10 cellular contexts compared by ENCODE assay signal in the genomic region with DNA sequence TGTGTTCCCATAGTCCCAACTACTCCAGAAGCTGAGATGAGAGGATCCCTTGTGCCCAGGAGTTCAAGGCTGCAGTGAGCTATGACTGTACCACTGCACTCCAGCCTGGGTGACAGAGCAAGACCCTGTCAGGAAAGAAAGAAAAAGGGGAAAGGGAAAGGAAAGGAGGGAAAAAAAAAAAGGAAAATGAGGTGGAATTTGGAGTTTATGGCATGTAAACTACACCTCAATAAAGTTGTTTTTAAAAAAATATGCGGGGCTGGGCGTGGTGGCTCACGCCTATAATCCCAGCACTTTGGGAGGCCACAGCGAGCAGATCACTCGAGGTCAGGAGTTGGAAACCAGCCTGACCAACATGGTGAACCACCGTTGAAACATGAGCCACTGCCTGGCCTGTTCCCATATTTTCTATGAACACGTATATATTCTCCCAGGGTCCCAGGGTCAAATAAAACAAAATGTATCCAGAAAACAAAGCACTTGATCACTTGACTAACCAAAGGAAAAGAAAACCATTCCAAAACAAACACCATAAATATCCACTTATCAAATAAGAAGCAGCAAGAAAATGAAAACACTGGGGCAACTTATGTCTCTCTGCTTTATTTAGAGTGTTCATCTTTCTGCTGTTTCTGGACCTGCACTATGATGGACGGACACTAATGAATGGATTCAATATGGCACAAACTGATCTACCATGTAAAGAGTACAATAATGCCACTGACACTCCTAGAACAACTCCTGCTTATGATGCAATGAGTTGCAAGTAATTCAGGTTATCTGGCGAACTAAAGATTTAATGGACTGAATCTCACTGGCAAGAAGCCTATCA. TPM values are rescaled to one million over a fixed set of nuclear protein-coding genes. Genes with fewer than 3 reads are reported as not detected.
A peak's percentile ranks its signal among the peaks of the same experiment; 100 is the strongest.
DNase-seq lines count a peak whose midpoint lies in the region; ATAC-seq, FAIRE-seq and TF ChIP-seq lines count a peak whose summit lies in the region.
"Had no signal": no experiment of that assay in that cellular context is flagged by ENCODE, and none has a peak within 500 bp of the region (broad histone marks: within the 10 kb centered on the region; RNA-seq: fewer than 3 reads in every experiment).

No MANE protein-coding gene starts in this region.

- CTCF ChIA-PET in HEK293 (lab: Yijun Ruan, JAX) = interaction anchor here (0.6 to 1.2 kb wide), 3 partner anchors 15 to 71 kb away, joined by 3 read pairs; no protein-coding TSS in a partner anchor

- H3K27me3 Mint-ChIP-seq in activated naive CD8-positive, alpha-beta T cell treated with anti-CD3 and anti-CD28 coated beads, Interleukin-2, amount 10 ng/mL, durations not matched to agents 7 days and 5 days = no peaks in the 10 kb centered on the region

- H3K4me3 ChIP-seq in HEK293 (ENCODE audit: low read depth, low read length) = no peak overlapping the region

- no peaks in the 10 kb centered on the region for H3K9me3 Mint-ChIP-seq in activated naive CD8-positive, alpha-beta T cell treated with anti-CD3 and anti-CD28 coated beads, Interleukin-2, amount 10 ng/mL, durations not matched to agents 7 days and 5 days

- H3K4me1 ChIP-seq in HEK293 (ENCODE audit: control insufficient read depth, insufficient read depth, low read length) = peaks cover 4% of the 10 kb centered on the region; the same call in 1 of the 2 replicates

- H3K4me1 Mint-ChIP-seq in activated naive CD8-positive, alpha-beta T cell treated with anti-CD3 and anti-CD28 coated beads, Interleukin-2, amount 10 ng/mL, durations not matched to agents 7 days and 5 days = peaks cover 55% of the 10 kb centered on the region

- H3K4me3 Mint-ChIP-seq in activated naive CD8-positive, alpha-beta T cell treated with anti-CD3 and anti-CD28 coated beads, Interleukin-2, amount 10 ng/mL, durations not matched to agents 7 days and 5 days = peak overlapping the region; percentile 82

- no peak for TF ChIP-seq CTCF in HEK293 (tag by site-specific recombination; IDR thresholded peaks at IDR 0.05)

- peak; percentile 69 for DNase-seq in A172 (ENCODE audit: low spot score)
- no peak for DNase-seq in activated naive CD8-positive, alpha-beta T cell treated with anti-CD3 and anti-CD28 coated beads, Interleukin-2, amount 10 ng/mL, durations not matched to agents 7 days and 5 days
- no peak for DNase-seq in NCI-H1417 treated with DMSO at 0.1 percent for 48 hours (lab: John Stamatoyannopoulos, UW)
- no peak for DNase-seq in ACHN
- no peak for DNase-seq in SIG-M5 (lab: John Stamatoyannopoulos, UW)
- DNase-seq: NCI-H2081 had no signal

- H3K27ac ChIP-seq in HEK293 (ENCODE audit: extremely low read depth, low read depth, low read length) = peak overlapping the region; percentile 60; the same call in 1 of the 2 replicates

- H3K36me3 Mint-ChIP-seq in activated naive CD8-positive, alpha-beta T cell treated with anti-CD3 and anti-CD28 coated beads, Interleukin-2, amount 10 ng/mL, durations not matched to agents 7 days and 5 days = peaks cover 21% of the 10 kb centered on the region

- POLR2A ChIA-PET in HEK293 (lab: Yijun Ruan, JAX) = no interaction called here
- POLR2A ChIA-PET in activated naive CD8-positive, alpha-beta T cell treated with anti-CD3 and anti-CD28 coated beads, Interleukin-2, amount 10 ng/mL, durations not matched to agents 7 days and 5 days (lab: Charles Lee) = no interaction called here

- H3K9me3 ChIP-seq in HEK293 (ENCODE audit: control insufficient read depth, insufficient read depth, low read depth, low read length) = no peaks in the 10 kb centered on the region

- peak; percentile 76 for FAIRE-seq in islet of Langerhans (lab: Jason Lieb, UNC)
- FAIRE-seq: bronchial epithelial cell had no signal

- in situ Hi-C loops in ACHN (cut with HindIII; ENCODE audit: low pct_ligation_motif_present, low pct_unique_long_range_greater_than_20kb, low sequenced_read_pairs) = no loop called here

- ATAC-seq in activated naive CD8-positive, alpha-beta T cell treated with anti-CD3 and anti-CD28 coated beads, Interleukin-2, amount 10 ng/mL, durations not matched to agents 7 days and 5 days (ENCODE audit: low read depth) = no peak
- no peak for ATAC-seq in GM18870 (IDR thresholded peaks at IDR 0.05; ENCODE audit: unreplicated experiment)

- H3K36me3 ChIP-seq in HEK293 (ENCODE audit: control insufficient read depth in 2 of 2, insufficient read depth in 1 of 2, low read length in 2 of 2) = no peaks in the 10 kb centered on the region

- peak overlapping the region; percentile 77 for H3K27ac Mint-ChIP-seq in activated naive CD8-positive, alpha-beta T cell treated with anti-CD3 and anti-CD28 coated beads, Interleukin-2, amount 10 ng/mL, durations not matched to agents 7 days and 5 days

TF ChIP-seq in HEK293, 187 proteins besides CTCF, POLR2A, EP300 and RAD21 (continues in another document):
- TF ChIP-seq ZIC2 (tag by site-specific recombination; IDR thresholded peaks at IDR 0.05) = no peak
- TF ChIP-seq, protein P1, sequence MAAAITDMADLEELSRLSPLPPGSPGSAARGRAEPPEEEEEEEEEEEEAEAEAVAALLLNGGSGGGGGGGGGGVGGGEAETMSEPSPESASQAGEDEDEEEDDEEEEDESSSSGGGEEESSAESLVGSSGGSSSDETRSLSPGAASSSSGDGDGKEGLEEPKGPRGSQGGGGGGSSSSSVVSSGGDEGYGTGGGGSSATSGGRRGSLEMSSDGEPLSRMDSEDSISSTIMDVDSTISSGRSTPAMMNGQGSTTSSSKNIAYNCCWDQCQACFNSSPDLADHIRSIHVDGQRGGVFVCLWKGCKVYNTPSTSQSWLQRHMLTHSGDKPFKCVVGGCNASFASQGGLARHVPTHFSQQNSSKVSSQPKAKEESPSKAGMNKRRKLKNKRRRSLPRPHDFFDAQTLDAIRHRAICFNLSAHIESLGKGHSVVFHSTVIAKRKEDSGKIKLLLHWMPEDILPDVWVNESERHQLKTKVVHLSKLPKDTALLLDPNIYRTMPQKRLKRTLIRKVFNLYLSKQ (tag by site-specific recombination; IDR thresholded peaks at IDR 0.05; ENCODE audit: borderline replicate concordance) = no peak
- no peak for TF ChIP-seq IKZF3 (tag by site-specific recombination; IDR thresholded peaks at IDR 0.05)
- no peak for TF ChIP-seq ZSCAN16 (tag by site-specific recombination; IDR thresholded peaks at IDR 0.05)
- TF ChIP-seq ZNF830 (tag by site-specific recombination; IDR thresholded peaks at IDR 0.05; ENCODE audit: low read depth) = no peak
- no peak for TF ChIP-seq ZNF121 (tag by site-specific recombination; IDR thresholded peaks at IDR 0.05)
- TF ChIP-seq, protein P2, sequence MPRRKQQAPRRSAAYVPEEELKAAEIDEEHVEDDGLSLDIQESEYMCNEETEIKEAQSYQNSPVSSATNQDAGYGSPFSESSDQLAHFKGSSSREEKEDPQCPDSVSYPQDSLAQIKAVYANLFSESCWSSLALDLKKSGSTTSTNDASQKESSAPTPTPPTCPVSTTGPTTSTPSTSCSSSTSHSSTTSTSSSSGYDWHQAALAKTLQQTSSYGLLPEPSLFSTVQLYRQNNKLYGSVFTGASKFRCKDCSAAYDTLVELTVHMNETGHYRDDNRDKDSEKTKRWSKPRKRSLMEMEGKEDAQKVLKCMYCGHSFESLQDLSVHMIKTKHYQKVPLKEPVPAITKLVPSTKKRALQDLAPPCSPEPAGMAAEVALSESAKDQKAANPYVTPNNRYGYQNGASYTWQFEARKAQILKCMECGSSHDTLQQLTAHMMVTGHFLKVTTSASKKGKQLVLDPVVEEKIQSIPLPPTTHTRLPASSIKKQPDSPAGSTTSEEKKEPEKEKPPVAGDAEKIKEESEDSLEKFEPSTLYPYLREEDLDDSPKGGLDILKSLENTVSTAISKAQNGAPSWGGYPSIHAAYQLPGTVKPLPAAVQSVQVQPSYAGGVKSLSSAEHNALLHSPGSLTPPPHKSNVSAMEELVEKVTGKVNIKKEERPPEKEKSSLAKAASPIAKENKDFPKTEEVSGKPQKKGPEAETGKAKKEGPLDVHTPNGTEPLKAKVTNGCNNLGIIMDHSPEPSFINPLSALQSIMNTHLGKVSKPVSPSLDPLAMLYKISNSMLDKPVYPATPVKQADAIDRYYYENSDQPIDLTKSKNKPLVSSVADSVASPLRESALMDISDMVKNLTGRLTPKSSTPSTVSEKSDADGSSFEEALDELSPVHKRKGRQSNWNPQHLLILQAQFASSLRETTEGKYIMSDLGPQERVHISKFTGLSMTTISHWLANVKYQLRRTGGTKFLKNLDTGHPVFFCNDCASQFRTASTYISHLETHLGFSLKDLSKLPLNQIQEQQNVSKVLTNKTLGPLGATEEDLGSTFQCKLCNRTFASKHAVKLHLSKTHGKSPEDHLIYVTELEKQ (tag by site-specific recombination; IDR thresholded peaks at IDR 0.05; ENCODE audit: borderline replicate concordance) = no peak
- TF ChIP-seq, protein P3, sequence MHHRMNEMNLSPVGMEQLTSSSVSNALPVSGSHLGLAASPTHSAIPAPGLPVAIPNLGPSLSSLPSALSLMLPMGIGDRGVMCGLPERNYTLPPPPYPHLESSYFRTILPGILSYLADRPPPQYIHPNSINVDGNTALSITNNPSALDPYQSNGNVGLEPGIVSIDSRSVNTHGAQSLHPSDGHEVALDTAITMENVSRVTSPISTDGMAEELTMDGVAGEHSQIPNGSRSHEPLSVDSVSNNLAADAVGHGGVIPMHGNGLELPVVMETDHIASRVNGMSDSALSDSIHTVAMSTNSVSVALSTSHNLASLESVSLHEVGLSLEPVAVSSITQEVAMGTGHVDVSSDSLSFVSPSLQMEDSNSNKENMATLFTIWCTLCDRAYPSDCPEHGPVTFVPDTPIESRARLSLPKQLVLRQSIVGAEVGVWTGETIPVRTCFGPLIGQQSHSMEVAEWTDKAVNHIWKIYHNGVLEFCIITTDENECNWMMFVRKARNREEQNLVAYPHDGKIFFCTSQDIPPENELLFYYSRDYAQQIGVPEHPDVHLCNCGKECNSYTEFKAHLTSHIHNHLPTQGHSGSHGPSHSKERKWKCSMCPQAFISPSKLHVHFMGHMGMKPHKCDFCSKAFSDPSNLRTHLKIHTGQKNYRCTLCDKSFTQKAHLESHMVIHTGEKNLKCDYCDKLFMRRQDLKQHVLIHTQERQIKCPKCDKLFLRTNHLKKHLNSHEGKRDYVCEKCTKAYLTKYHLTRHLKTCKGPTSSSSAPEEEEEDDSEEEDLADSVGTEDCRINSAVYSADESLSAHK (tag by site-specific recombination; IDR thresholded peaks at IDR 0.05) = no peak
- TF ChIP-seq TCF7L2 (IDR thresholded peaks at IDR 0.05; ENCODE audit: borderline replicate concordance, low read depth, low read length) = no peak
- no peak for TF ChIP-seq ZFP41 (tag by site-specific recombination; IDR thresholded peaks at IDR 0.05; ENCODE audit: borderline replicate concordance)
- no peak for TF ChIP-seq ZNF214 (tag by site-specific recombination; IDR thresholded peaks at IDR 0.05; ENCODE audit: borderline replicate concordance)
- no peak for TF ChIP-seq ZEB2 (tag by site-specific recombination; IDR thresholded peaks at IDR 0.05)
- no peak for TF ChIP-seq ZNF660 (tag by site-specific recombination; IDR thresholded peaks at IDR 0.05)
- no peak for TF ChIP-seq ZNF23 (tag by site-specific recombination; IDR thresholded peaks at IDR 0.05; ENCODE audit: borderline replicate concordance)

RNA-seq across cellular contexts. Expression of a gene that starts 56.8 kb away (rescaled TPM):
- total RNA-seq in A172 (2014; rRNA removed; shearing (Covaris generic)) = 8.8 and 9.6 TPM in 2 replicates
- 10 to 100 TPM; 47.9 to 58.5 TPM for total RNA-seq in activated naive CD8-positive, alpha-beta T cell treated with anti-CD3 and anti-CD28 coated beads, Interleukin-2, amount 10 ng/mL, durations not matched to agents 7 days and 5 days
